Comparison of ENCODE assay signal across 23 cellular contexts in genomic region chrX:130702867-130703707, GRCh38.
DNase-seq lines count a peak whose midpoint lies in the region; ATAC-seq and TF ChIP-seq lines count a peak whose summit lies in the region.
"Had no signal": no experiment of that assay in that cellular context is flagged by ENCODE, and none has a peak within 500 bp of the region (broad histone marks: within the 10 kb centered on the region; RNA-seq: fewer than 3 reads in every experiment).

No MANE protein-coding gene starts in this region.

- H3K36me3 Mint-ChIP-seq in HFFc6 (ENCODE audit: low read depth), result no peaks in the 10 kb centered on the region
- H3K36me3 Mint-ChIP-seq: naive B cell had no signal

- intact Hi-C loops in A673 (cut with micrococcal nuclease; ENCODE audit: unreplicated experiment), result no loop called here
- intact Hi-C loops in mucosa of descending colon (cut with DNase I, micrococcal nuclease), result no loop called here

- in situ Hi-C loops in KBM-7 (cut with MboI; ENCODE audit: low pct_unique_long_range_greater_than_20kb, low sequenced_read_pairs), result no loop called here

- DNase-seq in A673 (ENCODE audit: low spot score), result peak; percentile 67
- peak; percentile 25 for DNase-seq in HFFc6
- DNase-seq in dermis blood vessel endothelial cell, result peak; percentile 27
- DNase-seq in mucosa of descending colon, result no peak
- DNase-seq in mucosa of gallbladder (ENCODE audit: low spot score), result no peak
- no peak for DNase-seq in DMS53 treated with DMSO at 0.1 percent for 48 hours (lab: John Stamatoyannopoulos, UW; ENCODE audit: unreplicated experiment)
- DNase-seq in stimulated activated CD4-positive, alpha-beta T cell treated with anti-CD3 and anti-CD28 coated beads, Interleukin-1b, Interleukin-23, amount 100 ng/mL, for 48 hours, result no peak
- DNase-seq in KBM-7, result no peak
- DNase-seq: activated CD4-positive, alpha-beta T cell treated with anti-CD3 and anti-CD28 coated beads, Interleukin-2, amount 50 U/mL, for 1 hour; activated CD8-positive, alpha-beta memory T cell treated with anti-CD3 and anti-CD28 coated beads, Interleukin-2, amount 50 U/mL, for 4 hours; activated gamma-delta T cell treated with Interleukin-2 at 50 U/mL for 16 hours; caudate nucleus; DMS153; Kasumi-1; lower lobe of right lung; naive B cell; NCI-H2107; NCI-H526; stimulated activated naive CD8-positive, alpha-beta T cell treated with anti-CD3 and anti-CD28 coated beads, Interleukin-15, Interleukin-2, amounts not matched to agents 100 U/mL and 50 U/mL, for 24 hours; upper lobe of left lung had no signal

- no peaks in the 10 kb centered on the region for H3K36me3 ChIP-seq in A673 (ENCODE audit: insufficient read depth, low read length, poor library complexity, severe bottlenecking)
- H3K36me3 ChIP-seq in mucosa of descending colon (ENCODE audit: low read depth), result no peaks in the 10 kb centered on the region
- H3K36me3 ChIP-seq: esophagus muscularis mucosa, lower lobe of right lung had no signal

- no peaks in the 10 kb centered on the region; the same call in 1 of the 2 replicates for H3K4me1 Mint-ChIP-seq in HFFc6 (ENCODE audit: low read depth)
- H3K4me1 Mint-ChIP-seq: naive B cell had no signal

- H3K4me3 ChIP-seq in A673 (ENCODE audit: low read depth, low read length, poor library complexity, severe bottlenecking), result no peak overlapping the region
- no peak overlapping the region for H3K4me3 ChIP-seq in mucosa of descending colon
- H3K4me3 ChIP-seq: A549, esophagus muscularis mucosa, lower lobe of right lung, upper lobe of left lung had no signal

- H3K9me3 ChIP-seq in A673 (ENCODE audit: low read depth, low read length, poor library complexity, severe bottlenecking) (no peaks in the 10 kb centered on the region), mucosa of descending colon (no peaks in the 10 kb centered on the region)
- H3K9me3 ChIP-seq: A549, esophagus muscularis mucosa, lower lobe of right lung, upper lobe of left lung had no signal

- POLR2A ChIA-PET in A673 (lab: Charles Lee; ENCODE audit: low non-redundant PET), result no interaction called here

- no peak overlapping the region for H3K4me3 Mint-ChIP-seq in HFFc6
- H3K4me3 Mint-ChIP-seq: naive B cell had no signal

- CTCF ChIA-PET in A673 (lab: Charles Lee), result no interaction called here

- H3K27ac Mint-ChIP-seq in HFFc6, result no peak overlapping the region
- H3K27ac Mint-ChIP-seq: naive B cell had no signal

- no peaks in the 10 kb centered on the region for H3K27me3 ChIP-seq in A673 (replicated peaks; ENCODE audit: insufficient read depth, low read depth, low read length, poor library complexity)
- H3K27me3 ChIP-seq: esophagus muscularis mucosa, upper lobe of left lung had no signal

- peak overlapping the region; percentile 26 for H3K27ac ChIP-seq in A673 (ENCODE audit: low read depth, low read length, poor library complexity, severe bottlenecking)
- H3K27ac ChIP-seq: esophagus muscularis mucosa, lower lobe of right lung, upper lobe of left lung had no signal

- H3K9me3 Mint-ChIP-seq in HFFc6, result no peaks in the 10 kb centered on the region
- H3K9me3 Mint-ChIP-seq: naive B cell had no signal

- TF ChIP-seq CTCF in A673 (conservative IDR thresholded peaks at IDR 0.05; ENCODE audit: low read depth, low read length) (no peak), HFFc6 (IDR thresholded peaks at IDR 0.05) (no peak), mucosa of descending colon (IDR thresholded peaks at IDR 0.05) (no peak)

- BruUV-seq in A673 (replicated peaks; lab: Mats Ljungman, UMichigan), result no TSS peak

- no peaks in the 10 kb centered on the region for H3K27me3 Mint-ChIP-seq in HFFc6 (ENCODE audit: insufficient read depth)
- H3K27me3 Mint-ChIP-seq: naive B cell had no signal

- H3K4me1 ChIP-seq in A673 (ENCODE audit: insufficient read depth, low read length, poor library complexity, severe bottlenecking), result peaks cover 13% of the 10 kb centered on the region
- no peaks in the 10 kb centered on the region for H3K4me1 ChIP-seq in mucosa of descending colon (ENCODE audit: low read depth)
- H3K4me1 ChIP-seq: lower lobe of right lung, upper lobe of left lung had no signal

- peak; percentile 59 for ATAC-seq in mucosa of descending colon
- ATAC-seq: lower lobe of right lung; sciatic nerve; stimulated activated naive CD8-positive, alpha-beta T cell treated with anti-CD3 and anti-CD28 coated beads, Interleukin-15, Interleukin-2, amounts not matched to agents 100 U/mL and 50 U/mL, for 24 hours had no signal

Comparison
In these comparisons a context has a peak if more than half of its experiments do, and no peak if none do; other contexts are left out.
1. DNase-seq: peak in A673 (single experiment), HFFc6 (single experiment) and dermis blood vessel endothelial cell (single experiment); none in mucosa of descending colon (0 of 3), mucosa of gallbladder (single experiment), DMS53 treated with DMSO at 0.1 percent for 48 hours (single experiment), stimulated activated CD4-positive, alpha-beta T cell treated with anti-CD3 and anti-CD28 coated beads, Interleukin-1b, Interleukin-23, amount 100 ng/mL, for 48 hours (single experiment) and KBM-7 (single experiment).